8 cellular contexts compared by ENCODE assay signal in the genomic region with DNA sequence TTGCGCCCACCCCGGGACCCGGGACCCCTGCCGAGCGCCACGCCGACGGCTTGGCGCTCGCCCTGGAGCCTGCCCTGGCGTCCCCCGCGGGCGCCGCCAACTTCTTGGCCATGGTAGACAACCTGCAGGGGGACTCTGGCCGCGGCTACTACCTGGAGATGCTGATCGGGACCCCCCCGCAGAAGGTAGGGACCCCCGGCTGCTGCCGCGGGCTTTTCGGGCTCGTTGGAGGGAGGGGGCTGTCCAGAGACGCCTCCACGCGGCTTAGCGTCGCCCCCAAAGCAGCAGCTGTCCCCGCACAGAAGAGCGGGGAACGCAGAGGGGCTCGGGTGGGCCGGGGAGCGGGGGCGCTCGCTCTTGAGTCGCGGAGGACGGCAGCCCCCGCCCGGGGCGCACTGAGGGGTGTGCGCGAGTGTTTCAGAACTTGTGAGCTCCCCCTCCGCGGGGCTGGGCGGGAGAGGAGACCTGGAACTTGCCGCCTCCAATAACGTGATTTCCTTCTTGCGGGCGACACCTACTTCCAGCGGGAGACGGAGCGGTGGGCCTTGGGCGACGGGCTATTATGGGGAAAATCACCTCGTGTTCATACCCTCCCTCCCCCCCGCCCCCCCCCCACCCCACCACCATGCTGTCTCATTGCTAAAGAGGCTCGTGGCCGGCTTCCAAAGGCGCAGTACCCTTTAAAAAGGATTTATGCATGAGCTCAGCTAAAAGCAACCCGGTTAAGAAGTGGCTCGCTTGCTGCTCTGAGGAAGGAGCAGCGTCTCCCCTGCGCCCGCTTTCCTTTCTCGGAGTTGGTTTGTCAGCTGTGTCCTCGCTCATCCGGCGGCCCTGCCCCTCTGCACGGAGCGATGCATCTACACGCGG. TPM values are rescaled to one million over a fixed set of nuclear protein-coding genes. Genes with fewer than 3 reads are reported as not detected.
DNase-seq lines count a peak whose midpoint lies in the region; ATAC-seq, FAIRE-seq and TF ChIP-seq lines count a peak whose summit lies in the region.

No MANE protein-coding gene starts in this region.

- TF ChIP-seq CTCF in Panc1 (IDR thresholded peaks at IDR 0.05), result no peak
- no peak for TF ChIP-seq CTCF in HepG2 (CRISPR knock-in tag; IDR thresholded peaks at IDR 0.05)

- TF ChIP-seq EP300 in HepG2 (IDR thresholded peaks at IDR 0.05; ENCODE audit: low read depth in 2 of 2, low read length in 2 of 2), result no peak
- no peak for TF ChIP-seq EP300 in HepG2 (CRISPR knock-in tag; IDR thresholded peaks at IDR 0.05; ENCODE audit: borderline replicate concordance)

- POLR2A ChIA-PET in Panc1 (lab: Charles Lee), result no interaction called here
- POLR2A ChIA-PET in HepG2 (lab: Yijun Ruan, JAX), result no interaction called here

- H3K27me3 ChIP-seq in Panc1 (ENCODE audit: control insufficient read depth, insufficient read depth, low read length) (no peaks in the 10 kb centered on the region), HepG2 (ENCODE audit: control insufficient read depth in 1 of 2, insufficient read depth in 2 of 2, low read length in 2 of 2) (peaks cover 6 to 52% of the 10 kb centered on the region in 2 experiments; a peak in 4 of 5 replicates)

- no peak for TF ChIP-seq RAD21 in HepG2 (CRISPR knock-in tag; IDR thresholded peaks at IDR 0.05)

- H3K79me2 ChIP-seq in HepG2 (ENCODE audit: insufficient read depth, low read length), result no peaks in the 10 kb centered on the region

- no peaks in the 10 kb centered on the region for H3K9me3 Mint-ChIP-seq in stimulated activated naive CD8-positive, alpha-beta T cell treated with anti-CD3 and anti-CD28 coated beads, Interleukin-15, amount 100 ng/mL, for 72 hours

- in situ Hi-C loops in Panc1 (cut with HindIII; ENCODE audit: low pct_unique_long_range_greater_than_20kb, low sequenced_read_pairs) (no loop called here), HepG2 (cut with HindIII; ENCODE audit: extremely low pct_ligation_motif_present, low pct_unique_long_range_greater_than_20kb) (no loop called here)

- WGBS in HepG2 (ENCODE audit: low lambda C conversion rate), result 17% methylated on average over 16 of the region's 75 CpGs

- peak; percentile 76 for DNase-seq in Right ventricle myocardium inferior (ENCODE audit: missing footprints)
- no peak for DNase-seq in cardiac septum (ENCODE audit: low spot score)
- no peak for DNase-seq in Panc1 (ENCODE audit: low read depth, low spot score)
- peak; percentile 62 for DNase-seq in ecto neural progenitor cell (ENCODE audit: low spot score)
- DNase-seq in HepG2 (ENCODE audit: low spot score), result no peak
- no peak for DNase-seq in stimulated activated naive CD8-positive, alpha-beta T cell treated with anti-CD3 and anti-CD28 coated beads, Interleukin-15, amount 100 ng/mL, for 72 hours
- DNase-seq in HuH-7.5 (ENCODE audit: low spot score), result no peak
- no peak for DNase-seq in GM19240 (ENCODE audit: insufficient read length, low spot score)

- no TSS peak for BruUV-seq in Panc1 (replicated peaks; lab: Mats Ljungman, UMichigan)
- no TSS peak for BruUV-seq in HepG2 (replicated peaks; lab: Mats Ljungman, UMichigan)

- H3K9ac ChIP-seq in HepG2 (ENCODE audit: insufficient read depth, low read depth, low read length), result no peak overlapping the region

- H3K27me3 Mint-ChIP-seq in stimulated activated naive CD8-positive, alpha-beta T cell treated with anti-CD3 and anti-CD28 coated beads, Interleukin-15, amount 100 ng/mL, for 72 hours, result peaks cover 71% of the 10 kb centered on the region

- H3K4me1 ChIP-seq in Panc1 (ENCODE audit: control insufficient read depth, insufficient read depth, low read length), result peaks cover 6% of the 10 kb centered on the region
- no peaks in the 10 kb centered on the region for H3K4me1 ChIP-seq in HepG2 (ENCODE audit: insufficient read depth, low read length)

- H3K4me1 Mint-ChIP-seq in stimulated activated naive CD8-positive, alpha-beta T cell treated with anti-CD3 and anti-CD28 coated beads, Interleukin-15, amount 100 ng/mL, for 72 hours, result peaks cover 10% of the 10 kb centered on the region

- H3K27ac ChIP-seq in Panc1 (ENCODE audit: low read length) (no peak overlapping the region), HepG2 (ENCODE audit: extremely low read length, insufficient read depth, low read length) (no peak overlapping the region)

- H4K20me1 ChIP-seq in HepG2 (ENCODE audit: insufficient read depth, low read length), result no peaks in the 10 kb centered on the region

- peak overlapping the region; percentile 68 to 81 for H3K4me3 Mint-ChIP-seq in stimulated activated naive CD8-positive, alpha-beta T cell treated with anti-CD3 and anti-CD28 coated beads, Interleukin-15, amount 100 ng/mL, for 72 hours

- H3K36me3 ChIP-seq in Panc1 (ENCODE audit: control insufficient read depth, insufficient read depth, low read length) (no peaks in the 10 kb centered on the region), HepG2 (replicated peaks in 1 of 2; ENCODE audit: control insufficient read depth in 1 of 2, insufficient read depth in 2 of 2, low read length in 2 of 2) (no peaks in the 10 kb centered on the region)

- CTCF ChIA-PET in Panc1 (lab: Charles Lee) (interaction anchor here (0.5 to 0.6 kb wide), 3 partner anchors 12 to 600 kb away, joined by 3 to 5 read pairs (median 3); no protein-coding TSS in a partner anchor), HepG2 (lab: Yijun Ruan, JAX; ENCODE audit: low intra/inter-chr PET ratio, low total read pairs) (no interaction called here)

- peak; percentile 32 for ATAC-seq in Right ventricle myocardium inferior
- ATAC-seq in Panc1, result peak; percentile 55
- ATAC-seq in HepG2, result no peak
- no peak for ATAC-seq in stimulated activated naive CD8-positive, alpha-beta T cell treated with anti-CD3 and anti-CD28 coated beads, Interleukin-15, amount 100 ng/mL, for 72 hours

- H3K9me3 ChIP-seq in Panc1 (ENCODE audit: control insufficient read depth, insufficient read depth, low read depth, low read length) (no peaks in the 10 kb centered on the region), HepG2 (ENCODE audit: low read length) (no peaks in the 10 kb centered on the region)

- peak overlapping the region in 1 of 2 donors; percentile 37 for H3K27ac Mint-ChIP-seq in stimulated activated naive CD8-positive, alpha-beta T cell treated with anti-CD3 and anti-CD28 coated beads, Interleukin-15, amount 100 ng/mL, for 72 hours

- H3K4me2 ChIP-seq in HepG2 (ENCODE audit: low read depth, low read length), result peak overlapping the region; percentile 65

- no peak for FAIRE-seq in HepG2 (lab: Jason Lieb, UNC)

- intact Hi-C loops in Right ventricle myocardium inferior (cut with DNase I), result loop anchor here (2.0 to 5.0 kb wide), 2 partner anchors 39 to 48 kb away; no protein-coding TSS in a partner anchor
- intact Hi-C loops in cardiac septum (cut with DNase I), result loop anchor here (5.0 kb wide), 1 partner anchor 39 kb away; no protein-coding TSS in a partner anchor
- intact Hi-C loops in Panc1 (cut with micrococcal nuclease; ENCODE audit: unreplicated experiment), result no loop called here
- intact Hi-C loops in HepG2 (cut with micrococcal nuclease; ENCODE audit: unreplicated experiment), result no loop called here

- H2AFZ ChIP-seq in HepG2 (ENCODE audit: low read length), result no peak overlapping the region

- TF ChIP-seq POLR2A in HepG2 (IDR thresholded peaks at IDR 0.05; ENCODE audit: insufficient read depth in 1 of 2, low read depth in 2 of 2, low read length in 2 of 2), result no peak

- peak overlapping the region; percentile 50 to 59 for H3K4me3 ChIP-seq in Panc1 (ENCODE audit: low read depth in 2 of 2, low read length in 2 of 2)
- H3K4me3 ChIP-seq in HepG2 (replicated peaks in 1 of 3; ENCODE audit: insufficient read depth in 1 of 3, low read depth in 2 of 3, low read length in 3 of 3), result peak overlapping the region in 2 of 3 experiments; percentile 30 to 44; a peak in 2 of 6 replicates

TF ChIP-seq in HepG2, 621 proteins besides CTCF, POLR2A, EP300 and RAD21:
- TF ChIP-seq ZFP62 (CRISPR knock-in tag; IDR thresholded peaks at IDR 0.05), result no peak
- TF ChIP-seq EZH2 (conservative IDR thresholded peaks at IDR 0.05; ENCODE audit: low read depth, low read length), result peak; percentile 64; the same call in 1 of the 2 replicates

RNA-seq across cellular contexts. Expression of gene BACE2, which starts 0.7 kb away (rescaled TPM):
- total RNA-seq in Right ventricle myocardium inferior (14.5 TPM), cardiac septum (20.0 TPM), Panc1 (2021; ENCODE audit: unreplicated experiment) (16.3 TPM), HepG2 (2016; rRNA removed; fragmentation: Illumina TruSeq; extraction: Trizol) (0.07 TPM in 1 of 2 replicates, not detected in the other)
- polyA plus RNA-seq in Panc1 (2012; ENCODE audit: insufficient read length), result 17.8 TPM
- total RNA-seq in HepG2 (2016; cell fraction: cytosol; rRNA removed; fragmentation: Illumina TruSeq; extraction: Trizol; ENCODE audit: low read depth), result not detected in 2 replicates
- total RNA-seq in HepG2 (2016; cell fraction: insoluble cytoplasmic fraction; rRNA removed; fragmentation: Illumina TruSeq; extraction: Trizol), result not detected in 2 replicates
- total RNA-seq in HepG2 (2016; cell fraction: membrane; rRNA removed; fragmentation: Illumina TruSeq; extraction: Trizol), result 0.21 TPM in 1 of 2 replicates, not detected in the other
- total RNA-seq in HepG2 (2016; cell fraction: nucleus; rRNA removed; fragmentation: Illumina TruSeq; extraction: Trizol), result 0.25 TPM in 1 of 2 replicates, not detected in the other
- polyA plus RNA-seq in HepG2 (2011; rRNA removed), result 0.11 and 0.20 TPM in 2 replicates
- polyA plus RNA-seq in HepG2 (2011; cell fraction: cytosol; rRNA removed), result 0.14 and 0.15 TPM in 2 replicates
- polyA plus RNA-seq in HepG2 (2011; cell fraction: nucleus; rRNA removed), result 0.10 and 0.14 TPM in 2 replicates
- polyA plus RNA-seq in HepG2 (2012), result not detected in 2 replicates
- polyA plus RNA-seq in HepG2 (2016; cell fraction: cytosol; fragmentation: Illumina TruSeq; extraction: Trizol; ENCODE audit: low read depth), result 0.07 TPM in 1 of 2 replicates, not detected in the other
- polyA plus RNA-seq in HepG2 (2016; cell fraction: insoluble cytoplasmic fraction; fragmentation: Illumina TruSeq; extraction: Trizol; ENCODE audit: low read depth), result not detected in 2 replicates
- polyA plus RNA-seq in HepG2 (2016; cell fraction: membrane; fragmentation: Illumina TruSeq; extraction: Trizol; ENCODE audit: low read depth), result 0.10 TPM in 1 of 2 replicates, not detected in the other
- not detected in 2 replicates for polyA plus RNA-seq in HepG2 (2016; cell fraction: nucleus; fragmentation: Illumina TruSeq; extraction: Trizol; ENCODE audit: insufficient read depth, low read depth)
- 67.8 TPM in 1 of 2 replicates, not detected in the other for polyA minus RNA-seq in HepG2 (2011; rRNA and poly(A)+ RNA removed; ENCODE audit: low replicate concordance)
- polyA minus RNA-seq in HepG2 (2011; cell fraction: cytosol; rRNA and poly(A)+ RNA removed), result 0.59 and 0.62 TPM in 2 replicates
- polyA minus RNA-seq in HepG2 (2011; cell fraction: nucleus; rRNA and poly(A)+ RNA removed), result 0.37 TPM in 1 of 2 replicates, not detected in the other

Comparison
In these comparisons a context has a peak if more than half of its experiments do, and no peak if none do; other contexts are left out.
1. DNase-seq: peak in Right ventricle myocardium inferior (single experiment) and ecto neural progenitor cell (single experiment); none in cardiac septum (single experiment), Panc1 (single experiment), HepG2 (single experiment), stimulated activated naive CD8-positive, alpha-beta T cell treated with anti-CD3 and anti-CD28 coated beads, Interleukin-15, amount 100 ng/mL, for 72 hours (0 of 2), HuH-7.5 (single experiment) and GM19240 (single experiment).
2. ATAC-seq: peak in Right ventricle myocardium inferior (single experiment) and Panc1 (single experiment); none in HepG2 (single experiment) and stimulated activated naive CD8-positive, alpha-beta T cell treated with anti-CD3 and anti-CD28 coated beads, Interleukin-15, amount 100 ng/mL, for 72 hours (single experiment).
3. RNA of gene BACE2, which starts 0.7 kb away (total RNA-seq): 20.0 TPM in cardiac septum (single experiment), 16.3 TPM in Panc1 (single experiment) and 14.5 TPM in Right ventricle myocardium inferior (single experiment); 0.07 to 0.25 TPM in HepG2; every median in the first group is over 10 times any median in the second.
4. intact Hi-C loops: an anchor here in Right ventricle myocardium inferior (2.0 to 5.0 kb wide) and cardiac septum (5.0 kb wide); none called in Panc1 and HepG2.